ENCODE assay signal across 11 cellular contexts in the genomic region with DNA sequence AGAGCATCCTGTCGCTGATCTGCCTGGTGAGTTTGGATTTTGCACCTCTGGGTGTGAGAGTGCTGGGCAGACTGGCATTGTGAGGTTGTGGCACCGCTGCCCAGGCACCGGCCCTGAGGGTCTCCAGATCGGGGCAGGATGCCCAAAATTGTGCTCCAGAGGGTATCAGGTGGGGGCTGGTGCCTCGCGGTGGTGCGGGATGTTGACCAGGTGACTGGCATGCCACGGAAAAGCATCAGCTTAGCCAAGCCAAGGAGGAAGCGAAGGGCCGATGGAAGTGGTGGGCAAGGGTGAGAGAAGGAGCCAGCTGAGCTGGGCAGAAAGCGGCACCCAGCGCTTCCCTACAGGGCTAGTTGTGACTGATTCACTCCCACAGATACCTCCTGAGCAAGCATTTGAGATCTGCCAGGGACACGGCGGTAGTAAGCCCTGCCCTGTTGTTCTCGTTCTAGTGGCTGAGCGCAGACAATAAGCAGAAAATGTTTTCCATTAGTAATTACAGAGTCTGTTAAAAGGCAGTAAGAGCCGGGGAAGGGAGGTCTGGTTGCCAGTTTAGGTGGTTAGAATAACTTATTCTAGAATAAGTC. TPM values are rescaled to one million over a fixed set of nuclear protein-coding genes. Genes with fewer than 3 reads are reported as not detected.
DNase-seq lines count a peak whose midpoint lies in the region; ATAC-seq, FAIRE-seq and TF ChIP-seq lines count a peak whose summit lies in the region.
"Had no signal": no experiment of that assay in that cellular context is flagged by ENCODE, and none has a peak within 500 bp of the region (broad histone marks: within the 10 kb centered on the region; RNA-seq: fewer than 3 reads in every experiment).

No MANE protein-coding gene starts in this region.

- no peaks in the 10 kb centered on the region for H3K4me1 Mint-ChIP-seq in progenitor cell of endocrine pancreas (ENCODE audit: low read depth)

- POLR2A ChIA-PET in endothelial cell of umbilical vein (lab: Charles Lee) = interaction anchor here (0.6 kb wide), 1 partner anchor 101 kb away, joined by 3 read pairs; no protein-coding TSS in a partner anchor

- peak; percentile 17 for ATAC-seq in GM21381 (IDR thresholded peaks at IDR 0.05; ENCODE audit: unreplicated experiment)
- ATAC-seq in GM18520 (IDR thresholded peaks at IDR 0.05; ENCODE audit: unreplicated experiment) = no peak

- H3K9me3 ChIP-seq in endothelial cell of umbilical vein (replicated peaks; ENCODE audit: control insufficient read depth, insufficient read depth, low read length) (no peaks in the 10 kb centered on the region), sigmoid colon (no peaks in the 10 kb centered on the region)

- WGBS in sigmoid colon, 2 donors = 51 to 55% methylated on average over 17 of the region's 17 CpGs

- CTCF ChIA-PET in endothelial cell of umbilical vein (lab: Charles Lee) = no interaction called here

- no peaks in the 10 kb centered on the region for H3K79me2 ChIP-seq in endothelial cell of umbilical vein (ENCODE audit: control insufficient read depth, insufficient read depth, low read length)

- no peaks in the 10 kb centered on the region for H4K20me1 ChIP-seq in endothelial cell of umbilical vein (replicated peaks; ENCODE audit: control insufficient read depth, extremely low read depth, insufficient read depth, low read length)

- intact Hi-C loops in endothelial cell of umbilical vein (cut with micrococcal nuclease) = no loop called here
- intact Hi-C loops in sigmoid colon (cut with DNase I) = no loop called here

- peak; percentile 60 for DNase-seq in NCI-H69 (lab: John Stamatoyannopoulos, UW)
- DNase-seq in endothelial cell of umbilical vein (ENCODE audit: low read depth, low spot score) = no peak
- DNase-seq in sigmoid colon = no peak
- no peak for DNase-seq in SK-N-DZ (ENCODE audit: low spot score)
- DNase-seq in MV-4-11 (lab: John Stamatoyannopoulos, UW) = no peak
- DNase-seq in progenitor cell of endocrine pancreas (ENCODE audit: low spot score, unreplicated experiment) = no peak
- DNase-seq: glutamatergic neuron had no signal

- H3K36me3 ChIP-seq in endothelial cell of umbilical vein (ENCODE audit: control insufficient read depth in 2 of 2, extremely low read depth in 1 of 2, insufficient read depth in 2 of 2, low read length in 2 of 2) = no peaks in the 10 kb centered on the region
- no peaks in the 10 kb centered on the region for H3K36me3 ChIP-seq in sigmoid colon

- dilution Hi-C loops in endothelial cell of umbilical vein (cut with MboI; ENCODE audit: extremely low pct_ligation_motif_present, low sequenced_read_pairs) = no loop called here

- H3K4me3 ChIP-seq in endothelial cell of umbilical vein (replicated peaks in 1 of 3; ENCODE audit: insufficient read depth in 1 of 3, low read depth in 1 of 3, low read length in 3 of 3) = peak overlapping the region; percentile 36 to 43 (median 37)
- peak overlapping the region; percentile 43 to 60 (median 52) for H3K4me3 ChIP-seq in sigmoid colon

- H3K27me3 ChIP-seq in endothelial cell of umbilical vein (ENCODE audit: control insufficient read depth in 2 of 2, insufficient read depth in 2 of 2, low read length in 2 of 2) (no peaks in the 10 kb centered on the region), sigmoid colon (no peaks in the 10 kb centered on the region)

- H3K36me3 Mint-ChIP-seq in progenitor cell of endocrine pancreas (ENCODE audit: insufficient read depth) = no peaks in the 10 kb centered on the region

- BruUV-seq in endothelial cell of umbilical vein (replicated peaks; lab: Mats Ljungman, UMichigan) = no TSS peak

- TF ChIP-seq EP300 in sigmoid colon (IDR thresholded peaks at IDR 0.05) = no peak

- H3K9me1 ChIP-seq in endothelial cell of umbilical vein (replicated peaks; ENCODE audit: control insufficient read depth, extremely low read depth, insufficient read depth, low read length) = no peaks in the 10 kb centered on the region

- H3K27ac Mint-ChIP-seq in progenitor cell of endocrine pancreas = no peak overlapping the region

- peaks cover 18% of the 10 kb centered on the region for H3K27me3 Mint-ChIP-seq in progenitor cell of endocrine pancreas

- H3K4me1 ChIP-seq in endothelial cell of umbilical vein (ENCODE audit: control insufficient read depth, extremely low read depth, insufficient read depth, low read length) = peaks cover 6% of the 10 kb centered on the region
- peaks cover 0 to 14% (median 5%) of the 10 kb centered on the region in 4 donors for H3K4me1 ChIP-seq in sigmoid colon

- peak overlapping the region; percentile 9 for H3K9ac ChIP-seq in endothelial cell of umbilical vein (replicated peaks; ENCODE audit: extremely low read depth, insufficient read depth, low read length)

- no peak overlapping the region for H3K27ac ChIP-seq in endothelial cell of umbilical vein (ENCODE audit: insufficient read depth, low read depth, low read length)
- H3K27ac ChIP-seq in sigmoid colon = peak overlapping the region in 3 of 4 donors; percentile 9 to 50 (median 23)

- no peak for FAIRE-seq in endothelial cell of umbilical vein (lab: Jason Lieb, UNC)

- TF ChIP-seq POLR2A in endothelial cell of umbilical vein (IDR thresholded peaks at IDR 0.05; ENCODE audit: low read depth, low read length) = no peak
- TF ChIP-seq POLR2A in sigmoid colon (IDR thresholded peaks at IDR 0.05) = no peak

- no peak for TF ChIP-seq CTCF in endothelial cell of umbilical vein (IDR thresholded peaks at IDR 0.05; ENCODE audit: extremely low read depth in 1 of 2, insufficient read depth in 1 of 2, low read depth in 1 of 2, low read length in 2 of 2)
- TF ChIP-seq CTCF in sigmoid colon (IDR thresholded peaks at IDR 0.05) = no peak
- TF ChIP-seq CTCF in progenitor cell of endocrine pancreas (IDR thresholded peaks at IDR 0.05; ENCODE audit: unreplicated experiment) = no peak

- peak overlapping the region; percentile 71 for H2AFZ ChIP-seq in endothelial cell of umbilical vein (ENCODE audit: low read depth, low read length)

- peaks cover 6% of the 10 kb centered on the region for H3K9me3 Mint-ChIP-seq in progenitor cell of endocrine pancreas (ENCODE audit: low read depth)

- H3K4me2 ChIP-seq in endothelial cell of umbilical vein (ENCODE audit: insufficient read depth, low read length) = peak overlapping the region; percentile 36

- H3K4me3 Mint-ChIP-seq in progenitor cell of endocrine pancreas (ENCODE audit: low read depth) = no peak overlapping the region

RNA-seq across cellular contexts. Expression of a gene that starts 0.8 kb away (rescaled TPM):
- total RNA-seq in endothelial cell of umbilical vein (1.2 TPM in 2 replicates), sigmoid colon (1 to 10 TPM in 3 of 4 donors, under 1 TPM in 1; 0.71 to 2.2 (median 2.0) TPM), progenitor cell of endocrine pancreas (0.38 TPM in 2 replicates)
- polyA plus RNA-seq in endothelial cell of umbilical vein (0.36 and 0.43 TPM in 2 replicates), sigmoid colon (under 1 TPM in 1 of 3 donors, not detected in 2; 0.35 TPM)
- polyA plus RNA-seq in endothelial cell of umbilical vein (2011; cell fraction: cytosol; rRNA removed) = 0.26 and 0.37 TPM in 2 replicates
- 0.94 and 1.0 TPM in 2 replicates for polyA plus RNA-seq in endothelial cell of umbilical vein (2011; cell fraction: nucleus; rRNA removed)
- polyA plus RNA-seq in endothelial cell of umbilical vein (2012) = 1.4 and 1.8 TPM in 2 replicates
- 0.56 and 0.96 TPM in 2 replicates for polyA minus RNA-seq in endothelial cell of umbilical vein
- polyA minus RNA-seq in endothelial cell of umbilical vein (2011; cell fraction: cytosol; rRNA and poly(A)+ RNA removed) = not detected
- 0.82 TPM in 2 replicates for polyA minus RNA-seq in endothelial cell of umbilical vein (2011; cell fraction: nucleus; rRNA and poly(A)+ RNA removed)
- 0.03 TPM in 1 of 2 replicates, not detected in the other for polyA plus RNA-seq in SK-N-DZ (2014; cell fraction: cytosol; rRNA removed)
- polyA plus RNA-seq in SK-N-DZ (2014; cell fraction: nucleus; rRNA removed) = 0.17 TPM in 1 of 2 replicates, not detected in the other

RNA-seq across cellular contexts. Expression of a gene that starts 10.9 kb away (rescaled TPM):
- total RNA-seq in endothelial cell of umbilical vein = not detected in 2 replicates
- not detected in 2 replicates for polyA plus RNA-seq in endothelial cell of umbilical vein
- polyA plus RNA-seq in endothelial cell of umbilical vein (2011; cell fraction: cytosol; rRNA removed) = not detected in 2 replicates
- not detected in 2 replicates for polyA plus RNA-seq in endothelial cell of umbilical vein (2011; cell fraction: nucleus; rRNA removed)
- not detected in 2 replicates for polyA plus RNA-seq in endothelial cell of umbilical vein (2012)
- not detected in 2 replicates for polyA minus RNA-seq in endothelial cell of umbilical vein
- polyA minus RNA-seq in endothelial cell of umbilical vein (2011; cell fraction: cytosol; rRNA and poly(A)+ RNA removed) = not detected
- not detected in 2 replicates for polyA minus RNA-seq in endothelial cell of umbilical vein (2011; cell fraction: nucleus; rRNA and poly(A)+ RNA removed)
- total RNA-seq in sigmoid colon = not detected
- not detected for polyA plus RNA-seq in sigmoid colon
- polyA plus RNA-seq in SK-N-DZ (2014; cell fraction: cytosol; rRNA removed) = not detected in 2 replicates
- polyA plus RNA-seq in SK-N-DZ (2014; cell fraction: nucleus; rRNA removed) = not detected in 2 replicates
- total RNA-seq in progenitor cell of endocrine pancreas = not detected in 2 replicates
- total RNA-seq: subcutaneous adipose tissue; T-helper 1 cell treated with Interleukin-12 subunit alpha and Interleukin-12 subunit beta and Interleukin-4 antibody, amounts not matched to agents 30 ng/mL and 1 ng/mL, for 36 hours had no signal

RNA-seq across cellular contexts. Expression of a gene that starts 33.8 kb away (rescaled TPM):
- 0.82 and 1.9 TPM in 2 replicates for total RNA-seq in endothelial cell of umbilical vein
- polyA plus RNA-seq in endothelial cell of umbilical vein = 0.99 and 1.9 TPM in 2 replicates
- polyA plus RNA-seq in endothelial cell of umbilical vein (2011; cell fraction: cytosol; rRNA removed) = 0.09 and 0.23 TPM in 2 replicates
- 3.0 TPM in 2 replicates for polyA plus RNA-seq in endothelial cell of umbilical vein (2011; cell fraction: nucleus; rRNA removed)
- 0.25 TPM in 1 of 2 replicates, not detected in the other for polyA plus RNA-seq in endothelial cell of umbilical vein (2012)
- polyA minus RNA-seq in endothelial cell of umbilical vein = 0.32 and 0.36 TPM in 2 replicates
- polyA minus RNA-seq in endothelial cell of umbilical vein (2011; cell fraction: cytosol; rRNA and poly(A)+ RNA removed) = not detected
- polyA minus RNA-seq in endothelial cell of umbilical vein (2011; cell fraction: nucleus; rRNA and poly(A)+ RNA removed) = 0.63 and 0.96 TPM in 2 replicates
- 1 to 10 TPM in 2 of 4 donors, under 1 TPM in 1, not detected in 1; 0.16 to 3.6 (median 2.4) TPM for total RNA-seq in sigmoid colon
- polyA plus RNA-seq in sigmoid colon = under 1 TPM in 1 of 3 donors, not detected in 2; 0.87 TPM
- not detected in 2 replicates for polyA plus RNA-seq in SK-N-DZ (2014; cell fraction: cytosol; rRNA removed)
- 1.7 and 5.4 TPM in 2 replicates for polyA plus RNA-seq in SK-N-DZ (2014; cell fraction: nucleus; rRNA removed)
- 0.24 and 0.41 TPM in 2 replicates for total RNA-seq in progenitor cell of endocrine pancreas

RNA-seq across cellular contexts. Expression of a gene that starts 58.3 kb away (rescaled TPM):
- 30.6 and 46.4 TPM in 2 replicates for total RNA-seq in endothelial cell of umbilical vein
- 31.0 and 33.4 TPM in 2 replicates for polyA plus RNA-seq in endothelial cell of umbilical vein
- 28.1 and 34.5 TPM in 2 replicates for polyA plus RNA-seq in endothelial cell of umbilical vein (2011; cell fraction: cytosol; rRNA removed)
- 76.6 and 103 TPM in 2 replicates for polyA plus RNA-seq in endothelial cell of umbilical vein (2011; cell fraction: nucleus; rRNA removed)
- polyA plus RNA-seq in endothelial cell of umbilical vein (2012) = 23.4 and 27.4 TPM in 2 replicates
- polyA minus RNA-seq in endothelial cell of umbilical vein = 16.4 and 29.5 TPM in 2 replicates
- 34.5 TPM for polyA minus RNA-seq in endothelial cell of umbilical vein (2011; cell fraction: cytosol; rRNA and poly(A)+ RNA removed)
- 10.4 and 11.6 TPM in 2 replicates for polyA minus RNA-seq in endothelial cell of umbilical vein (2011; cell fraction: nucleus; rRNA and poly(A)+ RNA removed)
- total RNA-seq in sigmoid colon = 10 to 100 TPM; 16.8 to 28.2 (median 25.4) TPM
- polyA plus RNA-seq in sigmoid colon = 10 to 100 TPM; 15.0 to 37.8 (median 18.3) TPM
- polyA plus RNA-seq in SK-N-DZ (2014; cell fraction: cytosol; rRNA removed) = 59.1 and 84.3 TPM in 2 replicates
- 76.1 and 108 TPM in 2 replicates for polyA plus RNA-seq in SK-N-DZ (2014; cell fraction: nucleus; rRNA removed)
- 22.3 and 22.9 TPM in 2 replicates for total RNA-seq in progenitor cell of endocrine pancreas
